ENCODE assay signal across 8 cellular contexts in the genomic region with DNA sequence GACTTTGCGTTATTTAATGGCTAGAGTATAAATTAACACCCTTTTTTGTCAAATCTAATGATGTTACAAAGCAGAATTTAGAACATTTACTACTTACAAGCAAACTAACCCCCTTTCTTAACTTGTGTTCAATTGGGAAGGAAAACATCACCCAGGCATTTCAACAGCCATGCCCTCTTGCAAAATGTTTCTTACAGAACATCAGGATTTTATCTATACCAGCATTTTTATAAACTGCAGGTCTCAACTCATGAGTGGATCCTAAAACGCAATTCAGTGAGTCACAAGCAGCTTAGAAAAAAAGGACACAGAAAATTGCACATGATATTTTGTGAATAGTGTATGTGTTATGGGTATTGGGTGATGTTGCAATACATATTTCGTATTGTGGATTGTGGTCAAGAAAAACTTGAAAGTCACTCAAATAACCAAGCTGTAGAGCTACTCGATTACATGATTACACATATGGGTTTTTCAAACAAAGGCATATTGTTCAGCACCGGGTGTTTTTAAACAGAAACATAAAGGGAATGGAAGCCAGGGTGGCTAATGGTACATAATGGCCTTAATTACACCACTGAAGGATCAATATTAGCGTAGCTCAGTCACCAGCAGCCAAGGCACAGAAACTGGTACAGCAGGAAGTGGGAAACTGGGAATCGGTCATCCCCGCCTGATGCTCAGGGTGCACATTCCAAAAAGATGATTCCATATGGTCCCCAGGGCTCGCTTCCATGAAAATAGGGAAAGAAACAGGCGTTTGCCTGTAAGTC. TPM values are rescaled to one million over a fixed set of nuclear protein-coding genes. Genes with fewer than 3 reads are reported as not detected.
DNase-seq lines count a peak whose midpoint lies in the region; TF ChIP-seq lines count a peak whose summit lies in the region.

No MANE protein-coding gene starts in this region.

- TF ChIP-seq CTCF in HFFc6 (IDR thresholded peaks at IDR 0.05) (no peak), osteocyte (IDR thresholded peaks at IDR 0.05) (no peak)

- no peaks in the 10 kb centered on the region for H3K9me3 ChIP-seq in BLaER1 treated with 17β-estradiol and CSF1 and Interleukin-3, amounts not matched to agents 10 nM and 100 nM (replicated peaks in 1 of 11)

- peak overlapping the region; percentile 76 to 91 (median 84) for H3K9ac ChIP-seq in BLaER1 treated with 17β-estradiol and CSF1 and Interleukin-3, amounts not matched to agents 10 nM and 100 nM

- H3K36me3 Mint-ChIP-seq in HFFc6 (ENCODE audit: low read depth) (no peaks in the 10 kb centered on the region), osteocyte (ENCODE audit: unreplicated experiment) (peaks cover 11% of the 10 kb centered on the region)

- peak overlapping the region; percentile 81 to 95 (median 89) for H3K4me2 ChIP-seq in BLaER1 treated with 17β-estradiol and CSF1 and Interleukin-3, amounts not matched to agents 10 nM and 100 nM

- peak overlapping the region; percentile 99 for H3K4me3 Mint-ChIP-seq in HFFc6
- peak overlapping the region; percentile 99 for H3K4me3 Mint-ChIP-seq in osteocyte (ENCODE audit: unreplicated experiment)

- H3K27me3 ChIP-seq in BLaER1 treated with 17β-estradiol and CSF1 and Interleukin-3, amounts not matched to agents 10 nM and 100 nM: no peaks in the 10 kb centered on the region

- peak overlapping the region; percentile 100 for H3K27ac Mint-ChIP-seq in HFFc6
- peak overlapping the region; percentile 99 for H3K27ac Mint-ChIP-seq in osteocyte (ENCODE audit: unreplicated experiment)

- peak overlapping the region; percentile 56 to 82 (median 70) for H3K4me3 ChIP-seq in BLaER1 treated with 17β-estradiol and CSF1 and Interleukin-3, amounts not matched to agents 10 nM and 100 nM

- H3K4me1 Mint-ChIP-seq in HFFc6 (ENCODE audit: low read depth) (peaks cover 34% of the 10 kb centered on the region), osteocyte (ENCODE audit: unreplicated experiment) (peaks cover 35% of the 10 kb centered on the region)

- peak overlapping the region; percentile 62 to 88 (median 79) for H3K27ac ChIP-seq in BLaER1 treated with 17β-estradiol and CSF1 and Interleukin-3, amounts not matched to agents 10 nM and 100 nM

- H3K9me3 Mint-ChIP-seq in HFFc6 (no peaks in the 10 kb centered on the region), osteocyte (ENCODE audit: unreplicated experiment) (no peaks in the 10 kb centered on the region)

- H3K4me1 ChIP-seq in BLaER1 treated with 17β-estradiol and CSF1 and Interleukin-3, amounts not matched to agents 10 nM and 100 nM: peaks cover 64 to 77% (median 70%) of the 10 kb centered on the region in 10 experiments

- DNase-seq in HFFc6: peak; percentile 62
- peak; percentile 89 for DNase-seq in SIG-M5 treated with dmso at 0.1 percent for 504 hours (lab: John Stamatoyannopoulos, UW; ENCODE audit: unreplicated experiment)
- peak; percentile 98 for DNase-seq in fibroblast of gingiva (ENCODE audit: low read depth)
- no peak for DNase-seq in osteocyte (ENCODE audit: extremely low spot score, unreplicated experiment)
- DNase-seq in T1000 (lab: John Stamatoyannopoulos, UW): no peak
- DNase-seq in cortex of kidney (lab: John Stamatoyannopoulos, UW): no peak
- DNase-seq in GDM1 (lab: John Stamatoyannopoulos, UW): no peak

- peaks cover 10% of the 10 kb centered on the region for H3K27me3 Mint-ChIP-seq in HFFc6 (ENCODE audit: insufficient read depth)
- peaks cover 2% of the 10 kb centered on the region for H3K27me3 Mint-ChIP-seq in osteocyte (ENCODE audit: unreplicated experiment)

- no peaks in the 10 kb centered on the region; a peak in 2 of 22 replicates for H4K20me1 ChIP-seq in BLaER1 treated with 17β-estradiol and CSF1 and Interleukin-3, amounts not matched to agents 10 nM and 100 nM

- peaks cover 0 to 27% (median 9%) of the 10 kb centered on the region in 11 experiments; a peak in 11 of 22 replicates for H3K36me3 ChIP-seq in BLaER1 treated with 17β-estradiol and CSF1 and Interleukin-3, amounts not matched to agents 10 nM and 100 nM

RNA-seq across cellular contexts. Expression of gene WIPI1, which starts 1.4 kb away (rescaled TPM):
- 10 to 100 TPM; 62.6 to 90.9 (median 84.9) TPM for total RNA-seq in HFFc6 (2021; fragmentation: NEBNext Ultra II Directional; extraction: Animal tissue kit (Norgen Biotek cat#: 25700))
- total RNA-seq in osteocyte: 74.5 and 78.1 TPM in 2 replicates

RNA-seq across cellular contexts. Expression of gene PRKAR1A, which starts 56.3 kb away (rescaled TPM):
- 100 to 1,000 TPM; 265 to 302 (median 292) TPM for total RNA-seq in HFFc6 (2021; fragmentation: NEBNext Ultra II Directional; extraction: Animal tissue kit (Norgen Biotek cat#: 25700))
- 308 and 326 TPM in 2 replicates for total RNA-seq in osteocyte

Comparison
In these comparisons a context has a peak if more than half of its experiments do, and no peak if none do; other contexts are left out.
1. DNase-seq: peak in HFFc6 (single experiment), SIG-M5 treated with dmso at 0.1 percent for 504 hours (single experiment) and fibroblast of gingiva (single experiment); none in osteocyte (single experiment), T1000 (single experiment), cortex of kidney (single experiment) and GDM1 (single experiment).